22 cellular contexts compared by ENCODE assay signal in the genomic region with DNA sequence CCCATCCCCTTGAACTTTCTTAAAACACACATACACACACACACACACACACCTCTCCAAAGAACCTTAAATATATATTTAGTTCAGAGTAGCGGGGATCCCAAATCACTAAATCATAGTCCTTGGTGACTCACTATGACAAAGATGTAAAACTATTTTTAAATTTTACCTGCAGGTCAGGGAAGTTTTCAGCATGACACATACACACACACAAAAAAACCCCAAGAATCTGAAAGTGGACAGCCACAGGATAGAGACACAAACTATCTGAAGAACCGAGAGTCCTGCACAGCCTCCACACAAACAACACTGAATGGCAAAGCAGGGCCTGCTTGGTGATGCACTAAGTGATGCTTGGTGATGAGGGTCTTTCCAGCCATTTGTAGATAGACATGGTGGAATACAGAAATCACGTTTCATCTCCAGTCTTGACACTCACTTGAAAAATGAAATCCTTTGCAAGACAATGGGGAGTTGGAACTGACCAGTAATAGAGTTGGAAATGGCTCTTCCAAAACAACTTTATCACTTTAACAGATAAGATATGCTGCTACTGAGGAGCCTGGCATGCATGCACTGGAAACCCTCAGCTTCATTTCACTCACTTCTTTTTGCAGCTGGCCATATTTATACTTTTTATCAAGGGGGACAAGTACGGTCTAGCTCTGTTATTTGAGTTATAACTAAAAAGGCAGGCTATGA.
DNase-seq lines count a peak whose midpoint lies in the region; ATAC-seq, FAIRE-seq and TF ChIP-seq lines count a peak whose summit lies in the region.
"Had no signal": no experiment of that assay in that cellular context is flagged by ENCODE, and none has a peak within 500 bp of the region (broad histone marks: within the 10 kb centered on the region; RNA-seq: fewer than 3 reads in every experiment).

No MANE protein-coding gene starts in this region.

- H3K9me3 ChIP-seq in cardiac muscle cell (ENCODE audit: low read depth) (no peaks in the 10 kb centered on the region), HepG2 (ENCODE audit: low read length) (no peaks in the 10 kb centered on the region)
- H3K9me3 ChIP-seq: upper lobe of right lung had no signal

- peak overlapping the region; percentile 49 for H3K27ac ChIP-seq in cardiac muscle cell
- no peak overlapping the region for H3K27ac ChIP-seq in HepG2 (ENCODE audit: extremely low read length, insufficient read depth, low read length)
- H3K27ac ChIP-seq: C4-2B, upper lobe of right lung had no signal

- H3K27me3 ChIP-seq in cardiac muscle cell (no peaks in the 10 kb centered on the region), bronchial epithelial cell (ENCODE audit: control insufficient read depth, insufficient read depth, low read length) (no peaks in the 10 kb centered on the region), HepG2 (ENCODE audit: control insufficient read depth in 1 of 2, insufficient read depth in 2 of 2, low read length in 2 of 2) (peaks cover 0 to under 1% of the 10 kb centered on the region in 2 experiments; a peak in 1 of 5 replicates)
- H3K27me3 ChIP-seq: upper lobe of right lung had no signal

- CTCF ChIA-PET in HepG2 (lab: Yijun Ruan, JAX; ENCODE audit: low intra/inter-chr PET ratio, low total read pairs): no interaction called here

- no peak for TF ChIP-seq RAD21 in HepG2 (CRISPR knock-in tag; IDR thresholded peaks at IDR 0.05)

- no peak overlapping the region for H2AFZ ChIP-seq in HepG2 (ENCODE audit: low read length)

- FAIRE-seq in RCC 7860 (lab: Jason Lieb, UNC) (peak; percentile 83), bronchial epithelial cell (lab: Jason Lieb, UNC) (peak; percentile 43), urothelium cell line (lab: Jason Lieb, UNC) (no peak), HepG2 (lab: Jason Lieb, UNC) (no peak)
- FAIRE-seq: HTR-8/SVneo had no signal

- no TSS peak for BruUV-seq in HepG2 (replicated peaks; lab: Mats Ljungman, UMichigan)

- POLR2A ChIA-PET in HepG2 (lab: Yijun Ruan, JAX): no interaction called here

- no peak for TF ChIP-seq EP300 in HepG2 (IDR thresholded peaks at IDR 0.05; ENCODE audit: low read depth in 2 of 2, low read length in 2 of 2)
- TF ChIP-seq EP300 in HepG2 (CRISPR knock-in tag; IDR thresholded peaks at IDR 0.05; ENCODE audit: borderline replicate concordance): no peak

- H3K79me2 ChIP-seq in HepG2 (ENCODE audit: insufficient read depth, low read length): no peaks in the 10 kb centered on the region

- WGBS in HepG2 (ENCODE audit: low lambda C conversion rate): 9% methylated on average over 4 of the region's 4 CpGs

- H3K4me2 ChIP-seq in HepG2 (ENCODE audit: low read depth, low read length): no peak overlapping the region

- no peaks in the 10 kb centered on the region for H4K20me1 ChIP-seq in HepG2 (ENCODE audit: insufficient read depth, low read length)

- ATAC-seq in left ventricle myocardium superior (no peak), HepG2 (no peak)
- ATAC-seq: activated T-helper 17 cell treated with anti-CD3 and anti-CD28 coated beads, Interleukin-2, amount 50 U/mL, for 72 hours; sciatic nerve; stimulated activated naive CD8-positive, alpha-beta T cell treated with anti-CD3 and anti-CD28 coated beads, Interleukin-15, amount 100 ng/mL, for 72 hours; upper lobe of right lung had no signal

- intact Hi-C loops in left ventricle myocardium superior (cut with micrococcal nuclease): no loop called here
- intact Hi-C loops in HepG2 (cut with micrococcal nuclease; ENCODE audit: unreplicated experiment): no loop called here

- no peak overlapping the region for H3K4me3 ChIP-seq in cardiac muscle cell
- H3K4me3 ChIP-seq in bronchial epithelial cell (ENCODE audit: low read depth, low read length): no peak overlapping the region
- H3K4me3 ChIP-seq in HepG2 (replicated peaks in 1 of 3; ENCODE audit: insufficient read depth in 1 of 3, low read depth in 2 of 3, low read length in 3 of 3): no peak overlapping the region
- H3K4me3 ChIP-seq: upper lobe of right lung had no signal

- no peak overlapping the region for H3K9ac ChIP-seq in HepG2 (ENCODE audit: insufficient read depth, low read depth, low read length)

- no peak for TF ChIP-seq POLR2A in HepG2 (IDR thresholded peaks at IDR 0.05; ENCODE audit: insufficient read depth in 1 of 2, low read depth in 2 of 2, low read length in 2 of 2)

- H3K4me1 ChIP-seq in cardiac muscle cell (ENCODE audit: low read depth) (peaks cover 9% of the 10 kb centered on the region), HepG2 (ENCODE audit: insufficient read depth, low read length) (no peaks in the 10 kb centered on the region)
- H3K4me1 ChIP-seq: upper lobe of right lung had no signal

- TF ChIP-seq CTCF in cardiac muscle cell (IDR thresholded peaks at IDR 0.05; ENCODE audit: low read depth, low read length) (no peak), bronchial epithelial cell (IDR thresholded peaks at IDR 0.05; ENCODE audit: insufficient read depth, low read length, severe bottlenecking) (no peak), HepG2 (CRISPR knock-in tag; IDR thresholded peaks at IDR 0.05) (no peak)

- DNase-seq in cardiac muscle cell (ENCODE audit: low read depth in 1 of 2, low spot score in 1 of 2) (peak in 1 of 2 donors; percentile 15), left ventricle myocardium superior (no peak), RCC 7860 (ENCODE audit: low spot score) (peak; percentile 74), bronchial epithelial cell (ENCODE audit: low read depth) (peak; percentile 90), urothelium cell line (ENCODE audit: low spot score) (peak; percentile 41), HepG2 (ENCODE audit: low spot score) (no peak), NCI-H2107 treated with DMSO at 0.1 percent for 48 hours (lab: John Stamatoyannopoulos, UW; ENCODE audit: unreplicated experiment) (no peak), SKM-1 (lab: John Stamatoyannopoulos, UW; ENCODE audit: unreplicated experiment) (no peak)
- DNase-seq: 8988T; cerebellar nuclear complex; DMS79; endodermal cell; foreskin fibroblast; NCI-H345; Right ventricle myocardium superior; stimulated activated naive CD8-positive, alpha-beta T cell treated with anti-CD3 and anti-CD28 coated beads, Interleukin-15, amount 100 ng/mL, for 72 hours; T-helper 2 cell; upper lobe of right lung had no signal

- in situ Hi-C loops in HepG2 (cut with HindIII; ENCODE audit: extremely low pct_ligation_motif_present, low pct_unique_long_range_greater_than_20kb): no loop called here

- H3K36me3 ChIP-seq in cardiac muscle cell: no peaks in the 10 kb centered on the region
- H3K36me3 ChIP-seq in bronchial epithelial cell (ENCODE audit: control insufficient read depth, insufficient read depth, low read length): no peaks in the 10 kb centered on the region
- no peaks in the 10 kb centered on the region for H3K36me3 ChIP-seq in HepG2 (replicated peaks in 1 of 2; ENCODE audit: control insufficient read depth in 1 of 2, insufficient read depth in 2 of 2, low read length in 2 of 2)
- H3K36me3 ChIP-seq: upper lobe of right lung had no signal

TF ChIP-seq in HepG2, 621 proteins besides CTCF, POLR2A, EP300 and RAD21 (continues in another document):
- TF ChIP-seq CHCHD3 (CRISPR knock-in tag; IDR thresholded peaks at IDR 0.05): no peak
- TF ChIP-seq SUZ12 (IDR thresholded peaks at IDR 0.05; ENCODE audit: low read depth, low read length): no peak
- TF ChIP-seq, protein P1, sequence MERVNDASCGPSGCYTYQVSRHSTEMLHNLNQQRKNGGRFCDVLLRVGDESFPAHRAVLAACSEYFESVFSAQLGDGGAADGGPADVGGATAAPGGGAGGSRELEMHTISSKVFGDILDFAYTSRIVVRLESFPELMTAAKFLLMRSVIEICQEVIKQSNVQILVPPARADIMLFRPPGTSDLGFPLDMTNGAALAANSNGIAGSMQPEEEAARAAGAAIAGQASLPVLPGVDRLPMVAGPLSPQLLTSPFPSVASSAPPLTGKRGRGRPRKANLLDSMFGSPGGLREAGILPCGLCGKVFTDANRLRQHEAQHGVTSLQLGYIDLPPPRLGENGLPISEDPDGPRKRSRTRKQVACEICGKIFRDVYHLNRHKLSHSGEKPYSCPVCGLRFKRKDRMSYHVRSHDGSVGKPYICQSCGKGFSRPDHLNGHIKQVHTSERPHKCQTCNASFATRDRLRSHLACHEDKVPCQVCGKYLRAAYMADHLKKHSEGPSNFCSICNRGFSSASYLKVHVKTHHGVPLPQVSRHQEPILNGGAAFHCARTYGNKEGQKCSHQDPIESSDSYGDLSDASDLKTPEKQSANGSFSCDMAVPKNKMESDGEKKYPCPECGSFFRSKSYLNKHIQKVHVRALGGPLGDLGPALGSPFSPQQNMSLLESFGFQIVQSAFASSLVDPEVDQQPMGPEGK (CRISPR knock-in tag; IDR thresholded peaks at IDR 0.05): no peak
- TF ChIP-seq NRL (CRISPR knock-in tag; IDR thresholded peaks at IDR 0.05; ENCODE audit: borderline replicate concordance): no peak
- TF ChIP-seq CEBPG (CRISPR knock-in tag; IDR thresholded peaks at IDR 0.05): no peak
- TF ChIP-seq, protein P2, sequence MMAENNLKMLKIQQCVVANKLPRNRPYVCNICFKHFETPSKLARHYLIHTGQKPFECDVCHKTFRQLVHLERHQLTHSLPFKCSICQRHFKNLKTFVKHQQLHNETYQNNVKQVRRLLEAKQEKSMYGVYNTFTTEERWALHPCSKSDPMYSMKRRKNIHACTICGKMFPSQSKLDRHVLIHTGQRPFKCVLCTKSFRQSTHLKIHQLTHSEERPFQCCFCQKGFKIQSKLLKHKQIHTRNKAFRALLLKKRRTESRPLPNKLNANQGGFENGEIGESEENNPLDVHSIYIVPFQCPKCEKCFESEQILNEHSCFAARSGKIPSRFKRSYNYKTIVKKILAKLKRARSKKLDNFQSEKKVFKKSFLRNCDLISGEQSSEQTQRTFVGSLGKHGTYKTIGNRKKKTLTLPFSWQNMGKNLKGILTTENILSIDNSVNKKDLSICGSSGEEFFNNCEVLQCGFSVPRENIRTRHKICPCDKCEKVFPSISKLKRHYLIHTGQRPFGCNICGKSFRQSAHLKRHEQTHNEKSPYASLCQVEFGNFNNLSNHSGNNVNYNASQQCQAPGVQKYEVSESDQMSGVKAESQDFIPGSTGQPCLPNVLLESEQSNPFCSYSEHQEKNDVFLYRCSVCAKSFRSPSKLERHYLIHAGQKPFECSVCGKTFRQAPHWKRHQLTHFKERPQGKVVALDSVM (CRISPR knock-in tag; IDR thresholded peaks at IDR 0.05): no peak

Comparison
In these comparisons a context has a peak if more than half of its experiments do, and no peak if none do; other contexts are left out.
1. DNase-seq: peak in RCC 7860 (single experiment), bronchial epithelial cell (single experiment) and urothelium cell line (single experiment); none in left ventricle myocardium superior (single experiment), HepG2 (single experiment), NCI-H2107 treated with DMSO at 0.1 percent for 48 hours (single experiment) and SKM-1 (single experiment).